31 cellular contexts compared by ENCODE assay signal in the genomic region with DNA sequence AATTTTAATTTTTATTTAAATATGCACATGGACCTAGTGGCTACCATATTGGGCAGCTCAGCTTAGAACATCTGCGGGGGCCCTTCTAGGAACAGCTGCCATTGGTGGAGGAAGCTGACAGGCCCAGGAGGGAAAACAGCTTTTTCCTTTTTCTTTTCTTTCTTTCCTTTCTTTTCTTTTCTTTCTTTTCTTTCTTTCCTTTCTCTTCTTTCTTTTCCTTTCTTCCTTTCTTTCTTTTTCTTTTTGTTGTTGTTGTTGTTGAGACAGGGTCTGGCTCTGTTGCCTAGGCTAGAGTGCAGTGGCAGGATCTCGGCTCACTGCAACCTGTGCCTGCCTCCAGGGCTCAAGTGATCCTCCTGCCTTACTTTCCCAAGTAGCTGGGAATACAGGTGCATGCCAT. TPM values are rescaled to one million over a fixed set of nuclear protein-coding genes. Genes with fewer than 3 reads are reported as not detected.
"Had no signal": no experiment of that assay in that cellular context is flagged by ENCODE, and none has a peak within 500 bp of the region (broad histone marks: within the 10 kb centered on the region; RNA-seq: fewer than 3 reads in every experiment).

No MANE protein-coding gene starts in this region.

- H3K27ac Mint-ChIP-seq: immature natural killer cell; naive thymus-derived CD4-positive, alpha-beta T cell; natural killer cell treated with Interleukin-12 subunit alpha and Interleukin-12 subunit beta and Interleukin-15 and Interleukin-18, amount 100 ng/mL, for 72 hours; progenitor cell of endocrine pancreas; stimulated activated memory B cell treated with anti-CD40 and anti-IgM and Interleukin-4, amounts not matched to agents 10 μg/mL and 1 μg/mL and 100 μg/mL, for 72 hours; stimulated activated naive CD8-positive, alpha-beta T cell treated with anti-CD3 and anti-CD28 coated beads, Interleukin-15, amount 100 ng/mL, for 72 hours; type B pancreatic cell had no signal

- H3K4me3 Mint-ChIP-seq: immature natural killer cell; naive thymus-derived CD4-positive, alpha-beta T cell; natural killer cell treated with Interleukin-12 subunit alpha and Interleukin-12 subunit beta and Interleukin-15 and Interleukin-18, amount 100 ng/mL, for 72 hours; stimulated activated memory B cell treated with anti-CD40 and anti-IgM and Interleukin-4, amounts not matched to agents 10 μg/mL and 1 μg/mL and 100 μg/mL, for 72 hours; stimulated activated naive CD8-positive, alpha-beta T cell treated with anti-CD3 and anti-CD28 coated beads, Interleukin-15, amount 100 ng/mL, for 72 hours; type B pancreatic cell had no signal

- H3K9me3 ChIP-seq: left lung, mucosa of descending colon, ovary, right atrium auricular region, right lobe of liver, tibial nerve, vagina had no signal

- H3K27me3 Mint-ChIP-seq: type B pancreatic cell had no signal

- H3K27ac ChIP-seq: left lung, ovary, right atrium auricular region, right lobe of liver, tibial nerve, vagina had no signal

- H3K36me3 ChIP-seq: ovary, right atrium auricular region, right lobe of liver, tibial nerve, vagina had no signal

- H3K4me1 ChIP-seq: left lung, right atrium auricular region, right lobe of liver, tibial nerve, vagina had no signal

- H3K9me3 Mint-ChIP-seq: immature natural killer cell; naive thymus-derived CD4-positive, alpha-beta T cell; natural killer cell treated with Interleukin-12 subunit alpha and Interleukin-12 subunit beta and Interleukin-15 and Interleukin-18, amount 100 ng/mL, for 72 hours; stimulated activated naive CD8-positive, alpha-beta T cell treated with anti-CD3 and anti-CD28 coated beads, Interleukin-15, amount 100 ng/mL, for 72 hours; type B pancreatic cell had no signal

- H3K36me3 Mint-ChIP-seq: immature natural killer cell; naive thymus-derived CD4-positive, alpha-beta T cell; natural killer cell treated with Interleukin-12 subunit alpha and Interleukin-12 subunit beta and Interleukin-15 and Interleukin-18, amount 100 ng/mL, for 72 hours; stimulated activated memory B cell treated with anti-CD40 and anti-IgM and Interleukin-4, amounts not matched to agents 10 μg/mL and 1 μg/mL and 100 μg/mL, for 72 hours; type B pancreatic cell had no signal

- ATAC-seq: left colon; left lung; mucosa of descending colon; naive thymus-derived CD4-positive, alpha-beta T cell; natural killer cell treated with Interleukin-12 subunit alpha and Interleukin-12 subunit beta and Interleukin-15 and Interleukin-18, amount 100 ng/mL, for 72 hours; right lobe of liver; stimulated activated memory B cell treated with anti-CD40 and anti-IgM and Interleukin-4, amounts not matched to agents 10 μg/mL and 1 μg/mL and 100 μg/mL, for 72 hours; stimulated activated naive CD8-positive, alpha-beta T cell treated with anti-CD3 and anti-CD28 coated beads, Interleukin-15, amount 100 ng/mL, for 72 hours had no signal

- H3K4me3 ChIP-seq: left lung, lung, mucosa of descending colon, ovary, right atrium auricular region, right lobe of liver, smooth muscle cell, tibial nerve, vagina had no signal

- H3K27me3 ChIP-seq: ovary, right atrium auricular region, right lobe of liver, vagina had no signal

- H3K4me2 ChIP-seq: smooth muscle cell had no signal

- DNase-seq: hypothalamus; immature natural killer cell; kidney; left colon; left lung; mesendoderm; midbrain; mucosa of descending colon; naive thymus-derived CD4-positive, alpha-beta T cell; ovary; right lobe of liver; stimulated activated CD4-positive, alpha-beta T cell treated with anti-CD3 and anti-CD28 coated beads, Interleukin-1b, Interleukin-23, amount 100 ng/mL, for 48 hours; stimulated activated CD4-positive, alpha-beta T cell treated with anti-CD3 and anti-CD28 coated beads, Interleukin-2, amount 100 ng/mL, for 48 hours; stimulated activated CD4-positive, alpha-beta T cell treated with anti-CD3 and anti-CD28 coated beads, Interleukin-4, amount 100 ng/mL, for 4 hours; stimulated activated CD8-positive, alpha-beta memory T cell treated with anti-CD3 and anti-CD28 coated beads, Interleukin-4, amount 100 ng/mL, for 48 hours; stimulated activated naive CD4-positive, alpha-beta T cell treated with Interleukin-2 at 50 U/mL for 16 hours; stimulated activated naive CD8-positive, alpha-beta T cell treated with anti-CD3 and anti-CD28 coated beads, Interleukin-15, amount 100 ng/mL, for 72 hours; substantia nigra had no signal

- H3K4me1 Mint-ChIP-seq: immature natural killer cell; stimulated activated memory B cell treated with anti-CD40 and anti-IgM and Interleukin-4, amounts not matched to agents 10 μg/mL and 1 μg/mL and 100 μg/mL, for 72 hours had no signal

RNA-seq across cellular contexts. Expression of a gene that starts 43.4 kb away (rescaled TPM):
- total RNA-seq: myocyte; naive thymus-derived CD4-positive, alpha-beta T cell; natural killer cell treated with Interleukin-12 subunit alpha and Interleukin-12 subunit beta and Interleukin-15 and Interleukin-18, amount 100 ng/mL, for 72 hours; pulmonary artery endothelial cell; renal cortical epithelial cell; right atrium auricular region; skeletal muscle tissue; tibial nerve had no signal
